ENCODE assay signal across 16 cellular contexts in genomic region chr6:166004491-166005275, GRCh38.
A peak's percentile ranks its signal among the peaks of the same experiment; 100 is the strongest.
DNase-seq lines count a peak whose midpoint lies in the region; TF ChIP-seq lines count a peak whose summit lies in the region.
"Had no signal": no experiment of that assay in that cellular context is flagged by ENCODE, and none has a peak within 500 bp of the region (broad histone marks: within the 10 kb centered on the region; RNA-seq: fewer than 3 reads in every experiment).

No MANE protein-coding gene starts in this region.

- in situ Hi-C loops in transverse colon (cut with MboI; ENCODE audit: low pct_ligation_motif_present in 1 of 4, low pct_unique_long_range_greater_than_20kb in 1 of 4, low sequenced_read_pairs in 3 of 4): no loop called here

- no peak for TF ChIP-seq EP300 in transverse colon (IDR thresholded peaks at IDR 0.05; ENCODE audit: low read depth)

- peak; percentile 76 for DNase-seq in NCI-H460 (ENCODE audit: extremely low read depth, low read depth)
- DNase-seq in dorsolateral prefrontal cortex: no peak
- no peak for DNase-seq in nephron progenitor cell
- DNase-seq in transverse colon: no peak
- DNase-seq in effector CD8-positive, alpha-beta T cell (lab: John Stamatoyannopoulos, UW): no peak
- no peak for DNase-seq in NCI-H1930 (lab: John Stamatoyannopoulos, UW)
- no peak for DNase-seq in DMS153 treated with DMSO at 0.1 percent for 48 hours (lab: John Stamatoyannopoulos, UW; ENCODE audit: unreplicated experiment)
- DNase-seq: activated CD4-positive, alpha-beta T cell treated with anti-CD3 and anti-CD28 coated beads for 48 hours; activated CD8-positive, alpha-beta memory T cell treated with anti-CD3 and anti-CD28 coated beads, Interleukin-2, amount 50 U/mL, for 48 hours; DMS79; gastrocnemius medialis; KG1; natural killer cell; stimulated activated CD4-positive, alpha-beta T cell treated with anti-CD3 and anti-CD28 coated beads, Interleukin-1b, Interleukin-23, amount 100 ng/mL, for 48 hours had no signal

- peak overlapping the region; percentile 50 for H3K4me3 Mint-ChIP-seq in nephron progenitor cell
- H3K4me3 Mint-ChIP-seq: natural killer cell had no signal

- peak overlapping the region in 32 of 59 donors; percentile 47 to 75 (median 61) for H3K4me3 ChIP-seq in dorsolateral prefrontal cortex
- H3K4me3 ChIP-seq in transverse colon: no peak overlapping the region
- H3K4me3 ChIP-seq: BLaER1 treated with 17β-estradiol and CSF1 and Interleukin-3, amounts not matched to agents 10 nM and 100 nM; lung had no signal

- H3K27me3 Mint-ChIP-seq in nephron progenitor cell (ENCODE audit: low read depth, poor library complexity): peaks cover 73% of the 10 kb centered on the region

- intact Hi-C loops in dorsolateral prefrontal cortex (cut with DNase I) (loop anchor here (5.0 to 10.0 kb wide), 2 partner anchors 90 to 117 kb away; no protein-coding TSS in a partner anchor), transverse colon (cut with DNase I; ENCODE audit: low total_unique reads) (no loop called here)

- H3K9me3 ChIP-seq in transverse colon: no peaks in the 10 kb centered on the region
- H3K9me3 ChIP-seq: gastrocnemius medialis had no signal

- H3K36me3 Mint-ChIP-seq in nephron progenitor cell (ENCODE audit: low read depth): no peaks in the 10 kb centered on the region
- H3K36me3 Mint-ChIP-seq: natural killer cell had no signal

- no peak for TF ChIP-seq POLR2A in transverse colon (IDR thresholded peaks at IDR 0.05)

- WGBS in transverse colon (ENCODE audit: low coverage in 1 of 2), 2 donors: 79% methylated on average over 11 to 21 of the region's 21 CpGs

- peaks cover 10 to 24% (median 18%) of the 10 kb centered on the region in 4 donors for H3K4me1 ChIP-seq in transverse colon
- H3K4me1 ChIP-seq: BLaER1 treated with 17β-estradiol and CSF1 and Interleukin-3, amounts not matched to agents 10 nM and 100 nM had no signal

- H3K36me3 ChIP-seq in transverse colon: no peaks in the 10 kb centered on the region
- H3K36me3 ChIP-seq: BLaER1 treated with 17β-estradiol and CSF1 and Interleukin-3, amounts not matched to agents 10 nM and 100 nM; gastrocnemius medialis had no signal

- peaks cover 67% of the 10 kb centered on the region for H3K4me1 Mint-ChIP-seq in nephron progenitor cell
- H3K4me1 Mint-ChIP-seq: natural killer cell had no signal

- peaks cover 7% of the 10 kb centered on the region for H3K9me3 Mint-ChIP-seq in nephron progenitor cell
- H3K9me3 Mint-ChIP-seq: natural killer cell had no signal

- H3K27me3 ChIP-seq in dorsolateral prefrontal cortex: peaks cover 0 to 31% (median 8%) of the 10 kb centered on the region in 45 donors
- H3K27me3 ChIP-seq in transverse colon: peaks cover 49% of the 10 kb centered on the region

- H3K27ac ChIP-seq in dorsolateral prefrontal cortex: peak overlapping the region in 32 of 59 donors; percentile 29 to 91 (median 70)
- H3K27ac ChIP-seq in transverse colon: peak overlapping the region; percentile 72 to 89 (median 77)
- H3K27ac ChIP-seq: BLaER1 treated with 17β-estradiol and CSF1 and Interleukin-3, amounts not matched to agents 10 nM and 100 nM had no signal

- no peak for TF ChIP-seq CTCF in dorsolateral prefrontal cortex (IDR thresholded peaks at IDR 0.05 in 54 of 56, conservative IDR thresholded peaks at IDR 0.05 in 2 of 56; ENCODE audit: low read depth in 1 of 56, partially characterized antibody in 56 of 56)
- no peak for TF ChIP-seq CTCF in nephron progenitor cell (IDR thresholded peaks at IDR 0.05)
- no peak for TF ChIP-seq CTCF in transverse colon (IDR thresholded peaks at IDR 0.05)

- H3K27ac Mint-ChIP-seq in nephron progenitor cell: no peak overlapping the region
- H3K27ac Mint-ChIP-seq: natural killer cell had no signal

Comparison
In these comparisons a context has a peak if more than half of its experiments do, and no peak if none do; other contexts are left out.
1. H3K4me3 ChIP-seq: peak in dorsolateral prefrontal cortex (32 of 59); none in transverse colon (0 of 4).